ENCODE assay signal across 1 cellular context in the genomic region with DNA sequence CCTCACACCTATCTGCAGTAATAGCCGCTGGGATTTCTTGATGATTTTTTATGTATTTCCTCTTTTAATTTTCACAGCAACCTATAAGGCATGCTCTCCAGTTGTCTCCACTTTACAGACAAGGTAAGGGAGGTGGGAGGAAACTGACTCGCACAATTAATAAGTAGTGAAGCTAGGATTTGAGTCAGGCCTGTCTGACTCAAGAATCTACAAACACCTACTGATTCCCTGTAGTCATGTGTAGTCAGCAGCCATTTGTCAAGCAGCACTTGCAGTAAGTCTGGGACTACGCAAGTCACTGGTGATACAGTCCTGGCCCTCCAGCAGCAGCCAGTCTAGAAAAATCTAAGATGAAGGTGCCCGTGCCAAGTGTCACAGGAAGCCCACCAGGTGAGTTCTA.
TF ChIP-seq lines count a peak whose summit lies in the region.

No MANE protein-coding gene starts in this region.

TF ChIP-seq in IMR-90, 13 proteins besides CTCF, POLR2A, EP300 and RAD21:
- no peak for TF ChIP-seq MAFK (IDR thresholded peaks at IDR 0.05; ENCODE audit: low read depth, low read length)
- TF ChIP-seq FOS (IDR thresholded peaks at IDR 0.05; ENCODE audit: low read depth, low read length), result no peak
- TF ChIP-seq CEBPB (IDR thresholded peaks at IDR 0.05; ENCODE audit: low read depth, low read length), result no peak
- TF ChIP-seq, protein P1, sequence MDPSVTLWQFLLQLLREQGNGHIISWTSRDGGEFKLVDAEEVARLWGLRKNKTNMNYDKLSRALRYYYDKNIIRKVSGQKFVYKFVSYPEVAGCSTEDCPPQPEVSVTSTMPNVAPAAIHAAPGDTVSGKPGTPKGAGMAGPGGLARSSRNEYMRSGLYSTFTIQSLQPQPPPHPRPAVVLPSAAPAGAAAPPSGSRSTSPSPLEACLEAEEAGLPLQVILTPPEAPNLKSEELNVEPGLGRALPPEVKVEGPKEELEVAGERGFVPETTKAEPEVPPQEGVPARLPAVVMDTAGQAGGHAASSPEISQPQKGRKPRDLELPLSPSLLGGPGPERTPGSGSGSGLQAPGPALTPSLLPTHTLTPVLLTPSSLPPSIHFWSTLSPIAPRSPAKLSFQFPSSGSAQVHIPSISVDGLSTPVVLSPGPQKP (IDR thresholded peaks at IDR 0.05; ENCODE audit: borderline replicate concordance, low read depth, low read length), result no peak
- TF ChIP-seq RFX5 (IDR thresholded peaks at IDR 0.05; ENCODE audit: low read depth, low read length), result no peak
- no peak for TF ChIP-seq NFE2L2 (IDR thresholded peaks at IDR 0.05; ENCODE audit: low read depth, low read length)
- no peak for TF ChIP-seq SMC3 (IDR thresholded peaks at IDR 0.05; ENCODE audit: low read depth, low read length)
- no peak for TF ChIP-seq BHLHE40 (IDR thresholded peaks at IDR 0.05; ENCODE audit: low read depth, low read length)
